9 cellular contexts compared by ENCODE assay signal in genomic region chr6:5401845-5402738, GRCh38.
A peak's percentile ranks its signal among the peaks of the same experiment; 100 is the strongest.
DNase-seq lines count a peak whose midpoint lies in the region; ATAC-seq and TF ChIP-seq lines count a peak whose summit lies in the region.
"Had no signal": no experiment of that assay in that cellular context is flagged by ENCODE, and none has a peak within 500 bp of the region (broad histone marks: within the 10 kb centered on the region; RNA-seq: fewer than 3 reads in every experiment).

No MANE protein-coding gene starts in this region.

- no peak for TF ChIP-seq POLR2A in ovary (IDR thresholded peaks at IDR 0.05)

- H3K9ac ChIP-seq in GM23248 = no peak overlapping the region

- in situ Hi-C loops in GM23248 (cut with MboI) = no loop called here

- H3K4me2 ChIP-seq in GM23248 (ENCODE audit: unreplicated experiment) = no peak overlapping the region

- H3K4me1 ChIP-seq in GM23248 (ENCODE audit: insufficient read depth) = peaks cover 9% of the 10 kb centered on the region
- no peaks in the 10 kb centered on the region for H3K4me1 ChIP-seq in ovary (ENCODE audit: insufficient read depth)

- ATAC-seq in GM18858 (IDR thresholded peaks at IDR 0.05; ENCODE audit: unreplicated experiment) = no peak
- no peak for ATAC-seq in GM18909 (IDR thresholded peaks at IDR 0.05; ENCODE audit: poor library complexity, unreplicated experiment)

- H3K79me2 ChIP-seq in GM23248 (ENCODE audit: insufficient read depth) = peaks cover 12% of the 10 kb centered on the region; the same call in 1 of the 2 replicates

- no peaks in the 10 kb centered on the region for H3K9me3 ChIP-seq in GM23248 (ENCODE audit: low read depth)
- no peaks in the 10 kb centered on the region for H3K9me3 ChIP-seq in ovary

- H3F3A ChIP-seq in GM23248 (ENCODE audit: insufficient read depth) = peaks cover 9% of the 10 kb centered on the region; the same call in 1 of the 2 replicates

- intact Hi-C loops in ovary (cut with DNase I) = no loop called here

- H3K4me3 ChIP-seq in AG09309 (ENCODE audit: control insufficient read depth, low read depth, low read length) = no peak overlapping the region
- no peak overlapping the region for H3K4me3 ChIP-seq in GM23248
- H3K4me3 ChIP-seq in fibroblast of the aortic adventitia (ENCODE audit: low read depth, low read length) = no peak overlapping the region
- H3K4me3 ChIP-seq in ovary = no peak overlapping the region

- H3K27me3 ChIP-seq in GM23248 (replicated peaks; ENCODE audit: insufficient read depth) = no peaks in the 10 kb centered on the region
- no peaks in the 10 kb centered on the region for H3K27me3 ChIP-seq in ovary

- no peaks in the 10 kb centered on the region for H4K20me1 ChIP-seq in GM23248 (ENCODE audit: insufficient read depth)

- H3K9me2 ChIP-seq in GM23248 (ENCODE audit: insufficient read depth) = no peaks in the 10 kb centered on the region

- DNase-seq in AG09309 (ENCODE audit: low read depth) (no peak), GM23248 (peak; percentile 55), RWPE1 (ENCODE audit: low spot score) (no peak), fibroblast of the aortic adventitia (ENCODE audit: low read depth) (peak; percentile 55), mesenteric fat pad (ENCODE audit: low spot score) (no peak), ovary (no peak)
- DNase-seq: activated naive CD4-positive, alpha-beta T cell had no signal

- POLR2A ChIA-PET in RWPE1 (lab: Yijun Ruan, JAX; ENCODE audit: low non-redundant PET) = no interaction called here

- H3K36me3 ChIP-seq in GM23248 (ENCODE audit: low read depth) (no peaks in the 10 kb centered on the region), ovary (no peaks in the 10 kb centered on the region)

- TF ChIP-seq CTCF in AG09309 (IDR thresholded peaks at IDR 0.05; ENCODE audit: control insufficient read depth, insufficient read depth, low read depth, low read length, missing control alignments) (peak; percentile 52), RWPE1 (conservative IDR thresholded peaks at IDR 0.05; ENCODE audit: low read depth) (0 out of 2 replicates have a peak, but pooled peaks have one; percentile 10), fibroblast of the aortic adventitia (IDR thresholded peaks at IDR 0.05; ENCODE audit: insufficient read depth, low read length) (peak; percentile 64), ovary (IDR thresholded peaks at IDR 0.05) (no peak)

- no peak for TF ChIP-seq EP300 in ovary (IDR thresholded peaks at IDR 0.05)

- H3K27ac ChIP-seq in GM23248 = no peak overlapping the region
- H3K27ac ChIP-seq in RWPE1 = no peak overlapping the region
- H3K27ac ChIP-seq in ovary = no peak overlapping the region

- 92 to 97% methylated on average over 4 of the region's 4 CpGs for WGBS in GM23248 (ENCODE audit: low coverage in 1 of 2, low lambda C conversion rate in 2 of 2, missing lambda C conversion rate in 2 of 2), 2 experiments
- 89 to 92% (median 92%) methylated on average over 4 of the region's 4 CpGs for WGBS in ovary, 3 donors

- CTCF ChIA-PET in RWPE1 (lab: Yijun Ruan, JAX) = interaction anchor here (0.6 to 0.7 kb wide), 3 partner anchors 100 to 510 kb away, joined by 3 read pairs; partner anchors contain the start of gene PPP1R3G

- no peak overlapping the region for H2AFZ ChIP-seq in GM23248

Comparison
In these comparisons a context has a peak if more than half of its experiments do, and no peak if none do; other contexts are left out.
1. DNase-seq: peak in GM23248 (single experiment) and fibroblast of the aortic adventitia (single experiment); none in AG09309 (single experiment), RWPE1 (single experiment), mesenteric fat pad (single experiment) and ovary (0 of 5).
2. CTCF ChIP-seq: peak in AG09309 (single experiment), RWPE1 (single experiment) and fibroblast of the aortic adventitia (single experiment); none in ovary (0 of 3).